In genomic region chrX:727738-728621, GRCh38 we compare ENCODE assay signal across 13 cellular contexts.
A peak's percentile ranks its signal among the peaks of the same experiment; 100 is the strongest.
DNase-seq lines count a peak whose midpoint lies in the region; ATAC-seq, FAIRE-seq and TF ChIP-seq lines count a peak whose summit lies in the region.
"Had no signal": no experiment of that assay in that cellular context is flagged by ENCODE, and none has a peak within 500 bp of the region (broad histone marks: within the 10 kb centered on the region; RNA-seq: fewer than 3 reads in every experiment).

No MANE protein-coding gene starts in this region.

- no peak for FAIRE-seq in D721Med (lab: Jason Lieb, UNC)

- H3K79me2 ChIP-seq in mesendoderm (ENCODE audit: control insufficient read depth, insufficient read depth, low read length) (no peaks in the 10 kb centered on the region), PC-9 (ENCODE audit: low read depth) (no peaks in the 10 kb centered on the region)

- H2AK5ac ChIP-seq in mesendoderm (ENCODE audit: low read length) = no peak overlapping the region

- peaks cover 29% of the 10 kb centered on the region for H3K27me3 ChIP-seq in WERI-Rb-1 (ENCODE audit: insufficient read depth, low read depth, severe bottlenecking)
- H3K27me3 ChIP-seq in mesendoderm (ENCODE audit: insufficient read depth, low read length, poor library complexity) = no peaks in the 10 kb centered on the region
- no peaks in the 10 kb centered on the region for H3K27me3 ChIP-seq in PC-9 (ENCODE audit: insufficient read depth, low read depth)

- H3K9me3 ChIP-seq in WERI-Rb-1 (ENCODE audit: severe bottlenecking) (peaks cover 11% of the 10 kb centered on the region), PC-9 (ENCODE audit: insufficient read depth, low read depth) (no peaks in the 10 kb centered on the region)

- ATAC-seq in GM18511 (IDR thresholded peaks at IDR 0.05; ENCODE audit: unreplicated experiment) = no peak
- no peak for ATAC-seq in HG02852 (IDR thresholded peaks at IDR 0.05; ENCODE audit: unreplicated experiment)
- ATAC-seq: T-cell had no signal

- POLR2A ChIA-PET in PC-9 (lab: Charles Lee; ENCODE audit: unreplicated experiment) = no interaction called here

- H3K27ac ChIP-seq in WERI-Rb-1 (no peak overlapping the region), mesendoderm (ENCODE audit: low read depth, low read length) (no peak overlapping the region), PC-9 (no peak overlapping the region)

- H3K4ac ChIP-seq in mesendoderm (ENCODE audit: low read depth, low read length) = no peak overlapping the region

- no peak overlapping the region for H2BK120ac ChIP-seq in mesendoderm (ENCODE audit: low read depth, low read length)

- no peaks in the 10 kb centered on the region for H3K79me1 ChIP-seq in mesendoderm (ENCODE audit: low read length)

- H4K5ac ChIP-seq in mesendoderm (ENCODE audit: low read length) = no peak overlapping the region

- TF ChIP-seq CTCF in D721Med (IDR thresholded peaks at IDR 0.05; ENCODE audit: insufficient read depth, missing control alignments) = peak; percentile 36
- peak; percentile 45 for TF ChIP-seq CTCF in WERI-Rb-1 (IDR thresholded peaks at IDR 0.05; ENCODE audit: low read depth, low read length)
- no peak; the same call in 1 of the 2 replicates for TF ChIP-seq CTCF in PC-9 (conservative IDR thresholded peaks at IDR 0.05)

- BruUV-seq in PC-9 (replicated peaks; lab: Mats Ljungman, UMichigan) = no TSS peak

- H3K56ac ChIP-seq in mesendoderm (ENCODE audit: low read length) = no peak overlapping the region

- no peak for DNase-seq in D721Med (ENCODE audit: insufficient read length, low spot score)
- peak; percentile 1 for DNase-seq in HK-2 (ENCODE audit: unreplicated experiment)
- no peak for DNase-seq in WERI-Rb-1
- DNase-seq in mesendoderm = peak; percentile 59
- DNase-seq in PC-9 = no peak
- DNase-seq in activated T-cell treated with anti-CD3 and anti-CD28 coated beads, Interleukin-2, amount 50 U/mL, for 48 hours = no peak
- DNase-seq: activated CD4-positive, alpha-beta memory T cell treated with anti-CD3 and anti-CD28 coated beads for 36 hours; activated naive CD4-positive, alpha-beta T cell treated with anti-CD3 and anti-CD28 coated beads for 36 hours; CD4-positive, CD25-positive, alpha-beta regulatory T cell; NCI-H510A; T-cell had no signal

- H3K4me1 ChIP-seq in mesendoderm (ENCODE audit: control insufficient read depth, low read depth, low read length) (no peaks in the 10 kb centered on the region), PC-9 (replicated peaks; ENCODE audit: insufficient read depth) (no peaks in the 10 kb centered on the region)

- no peaks in the 10 kb centered on the region for H4K20me1 ChIP-seq in PC-9 (ENCODE audit: insufficient read depth)

- H3K18ac ChIP-seq in mesendoderm (ENCODE audit: low read length) = no peak overlapping the region

- no peak overlapping the region for H2BK5ac ChIP-seq in mesendoderm (ENCODE audit: low read length)

- H2AFZ ChIP-seq in PC-9 = no peak overlapping the region

- H4K8ac ChIP-seq in mesendoderm (ENCODE audit: low read depth, low read length) = no peak overlapping the region

- no peak overlapping the region for H2BK15ac ChIP-seq in mesendoderm (replicated peaks; ENCODE audit: low read depth)

- no peaks in the 10 kb centered on the region for H3K9me2 ChIP-seq in PC-9 (ENCODE audit: insufficient read depth)

- no peaks in the 10 kb centered on the region for H3F3A ChIP-seq in PC-9 (ENCODE audit: insufficient read depth, low read depth)

- CTCF ChIA-PET in PC-9 (lab: Charles Lee) = no interaction called here

- no CpG with 5 or more reads among the region's 22 CpGs for WGBS in mesendoderm (ENCODE audit: extremely low coverage, insufficient coverage, low lambda C conversion rate)

- no peaks in the 10 kb centered on the region for H3K36me3 ChIP-seq in WERI-Rb-1
- H3K36me3 ChIP-seq in mesendoderm (ENCODE audit: control insufficient read depth, insufficient read depth, low read length) = no peaks in the 10 kb centered on the region
- no peaks in the 10 kb centered on the region for H3K36me3 ChIP-seq in PC-9 (ENCODE audit: low read depth)

- intact Hi-C loops in PC-9 (cut with micrococcal nuclease; ENCODE audit: unreplicated experiment) = no loop called here

- H3K9ac ChIP-seq in mesendoderm (ENCODE audit: low read length) = no peak overlapping the region

- H3K4me2 ChIP-seq in mesendoderm (ENCODE audit: low read length) (no peak overlapping the region), PC-9 (no peak overlapping the region)

- H3K4me3 ChIP-seq in WERI-Rb-1 (ENCODE audit: low read depth, low read length) (no peak overlapping the region), mesendoderm (ENCODE audit: low read length) (no peak overlapping the region), PC-9 (no peak overlapping the region)

- no peak overlapping the region for H3K23ac ChIP-seq in mesendoderm (ENCODE audit: low read length)

Comparison
In these comparisons a context has a peak if more than half of its experiments do, and no peak if none do; other contexts are left out.
1. DNase-seq: peak in HK-2 (single experiment) and mesendoderm (single experiment); none in D721Med (single experiment), WERI-Rb-1 (single experiment), PC-9 (0 of 2) and activated T-cell treated with anti-CD3 and anti-CD28 coated beads, Interleukin-2, amount 50 U/mL, for 48 hours (0 of 2).